1 cellular context compared by ENCODE assay signal in genomic region chr12:117178301-117178700, GRCh38.
TF ChIP-seq lines count a peak whose summit lies in the region.

No MANE protein-coding gene starts in this region.

TF ChIP-seq in WTC11, 78 proteins besides CTCF, POLR2A, EP300 and RAD21:
- TF ChIP-seq ETV6 (CRISPR knock-in tag; IDR thresholded peaks at IDR 0.05) = no peak
- TF ChIP-seq JAZF1 (CRISPR knock-in tag; IDR thresholded peaks at IDR 0.05) = no peak
- TF ChIP-seq CBFB (CRISPR knock-in tag; IDR thresholded peaks at IDR 0.05; ENCODE audit: low read depth) = no peak
- TF ChIP-seq FOXK1 (CRISPR knock-in tag; IDR thresholded peaks at IDR 0.05) = no peak
- TF ChIP-seq HMGA2 (CRISPR knock-in tag; IDR thresholded peaks at IDR 0.05) = no peak
- TF ChIP-seq NFYB (CRISPR knock-in tag; conservative IDR thresholded peaks at IDR 0.05; ENCODE audit: low read depth) = no peak
- TF ChIP-seq ZBTB21 (CRISPR knock-in tag; IDR thresholded peaks at IDR 0.05; ENCODE audit: borderline replicate concordance) = no peak
- no peak for TF ChIP-seq MXD4 (CRISPR knock-in tag; IDR thresholded peaks at IDR 0.05; ENCODE audit: borderline replicate concordance)
- no peak for TF ChIP-seq ZNF263 (CRISPR knock-in tag; IDR thresholded peaks at IDR 0.05; ENCODE audit: low read depth)
